ENCODE assay signal across 1 cellular context in the genomic region with DNA sequence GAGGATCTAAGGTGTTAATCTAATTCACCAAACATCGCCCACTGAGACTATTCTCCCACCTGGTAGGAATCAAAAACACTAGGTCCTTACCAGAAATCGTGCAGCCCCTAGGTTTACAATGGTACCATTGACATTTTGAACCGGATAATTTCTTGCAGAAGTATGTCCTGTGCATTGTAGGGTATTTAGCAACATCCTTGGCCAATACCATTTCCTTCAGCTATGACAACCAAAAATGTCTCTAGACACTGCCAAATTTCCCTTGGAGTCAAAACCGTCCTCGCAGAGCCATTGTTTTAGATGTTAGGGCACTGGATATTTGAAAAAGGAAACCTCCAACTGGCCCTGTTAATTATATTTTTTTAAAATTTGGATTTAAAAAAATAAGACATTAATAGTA.
TF ChIP-seq lines count a peak whose summit lies in the region.

No MANE protein-coding gene starts in this region.

TF ChIP-seq in IMR-90, 13 proteins besides CTCF, POLR2A, EP300 and RAD21:
- TF ChIP-seq, protein P1, sequence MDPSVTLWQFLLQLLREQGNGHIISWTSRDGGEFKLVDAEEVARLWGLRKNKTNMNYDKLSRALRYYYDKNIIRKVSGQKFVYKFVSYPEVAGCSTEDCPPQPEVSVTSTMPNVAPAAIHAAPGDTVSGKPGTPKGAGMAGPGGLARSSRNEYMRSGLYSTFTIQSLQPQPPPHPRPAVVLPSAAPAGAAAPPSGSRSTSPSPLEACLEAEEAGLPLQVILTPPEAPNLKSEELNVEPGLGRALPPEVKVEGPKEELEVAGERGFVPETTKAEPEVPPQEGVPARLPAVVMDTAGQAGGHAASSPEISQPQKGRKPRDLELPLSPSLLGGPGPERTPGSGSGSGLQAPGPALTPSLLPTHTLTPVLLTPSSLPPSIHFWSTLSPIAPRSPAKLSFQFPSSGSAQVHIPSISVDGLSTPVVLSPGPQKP (IDR thresholded peaks at IDR 0.05; ENCODE audit: borderline replicate concordance, low read depth, low read length), result no peak
- no peak for TF ChIP-seq SMC3 (IDR thresholded peaks at IDR 0.05; ENCODE audit: low read depth, low read length)
- TF ChIP-seq BHLHE40 (IDR thresholded peaks at IDR 0.05; ENCODE audit: low read depth, low read length), result no peak
- no peak for TF ChIP-seq RFX5 (IDR thresholded peaks at IDR 0.05; ENCODE audit: low read depth, low read length)
- TF ChIP-seq USF2 (IDR thresholded peaks at IDR 0.05; ENCODE audit: low read depth, low read length), result no peak
- TF ChIP-seq FOS (IDR thresholded peaks at IDR 0.05; ENCODE audit: low read depth, low read length), result no peak
- TF ChIP-seq NFE2L2 (IDR thresholded peaks at IDR 0.05; ENCODE audit: low read depth, low read length), result no peak
